ENCODE assay signal across 31 cellular contexts in the genomic region with DNA sequence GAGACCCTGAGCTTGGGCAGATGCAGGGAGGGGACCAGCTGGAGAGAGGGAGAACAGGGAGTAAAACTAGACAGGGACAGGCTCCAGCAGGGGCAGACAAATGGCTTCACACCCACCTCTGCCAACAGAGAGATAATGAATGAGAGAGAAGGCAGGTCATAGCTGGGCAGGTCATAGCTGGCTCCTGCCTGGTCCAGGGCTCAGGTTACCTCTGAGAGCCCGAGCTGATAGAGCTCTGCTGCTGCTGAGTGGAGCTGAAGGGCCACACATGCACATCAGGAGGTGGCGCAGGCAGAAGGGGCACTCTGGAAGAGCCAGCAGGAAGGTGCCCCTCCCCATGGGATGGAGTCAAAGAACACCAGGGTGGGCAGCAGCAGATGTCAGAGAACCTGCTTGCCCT.
"Had no signal": no experiment of that assay in that cellular context is flagged by ENCODE, and none has a peak within 500 bp of the region (broad histone marks: within the 10 kb centered on the region; RNA-seq: fewer than 3 reads in every experiment).

No MANE protein-coding gene starts in this region.

- ATAC-seq: activated CD8-positive, alpha-beta memory T cell treated with anti-CD3 and anti-CD28 coated beads, Interleukin-2, amount 10 ng/mL, durations not matched to agents 7 days and 5 days; activated naive CD8-positive, alpha-beta T cell treated with anti-CD3 and anti-CD28 coated beads, Interleukin-2, amount 50 U/mL, for 24 hours; K562; Panc1; SK-N-SH treated with all-trans-retinoic acid at 6 μM for 48 hours had no signal

- DNase-seq: activated CD4-positive, alpha-beta memory T cell treated with anti-CD3 and anti-CD28 coated beads, Interleukin-2, amount 10 ng/mL, durations not matched to agents 7 days and 5 days; activated CD4-positive, alpha-beta T cell treated with anti-CD3 and anti-CD28 coated beads for 1 hour; activated CD4-positive, alpha-beta T cell treated with anti-CD3 and anti-CD28 coated beads for 48 hours; activated CD4-positive, CD25-positive, alpha-beta regulatory T cell; activated CD8-positive, alpha-beta memory T cell treated with anti-CD3 and anti-CD28 coated beads for 24 hours; activated CD8-positive, alpha-beta memory T cell treated with anti-CD3 and anti-CD28 coated beads, Interleukin-2, amount 10 ng/mL, durations not matched to agents 7 days and 5 days; activated CD8-positive, alpha-beta memory T cell treated with anti-CD3 and anti-CD28 coated beads, Interleukin-2, amount 50 U/mL, for 48 hours; activated effector memory CD4-positive, alpha-beta T cell treated with Interleukin-2 at 50 U/mL for 16 hours; activated naive CD4-positive, alpha-beta T cell treated with anti-CD3 and anti-CD28 coated beads, Interleukin-2, amount 10 ng/mL, durations not matched to agents 7 days and 5 days; activated naive CD8-positive, alpha-beta T cell treated with anti-CD3 and anti-CD28 coated beads, Interleukin-2, amount 50 U/mL, for 24 hours; activated T-cell treated with anti-CD3 and anti-CD28 coated beads, Interleukin-2, amount 50 U/mL, for 48 hours; anterior cingulate cortex; central memory CD4-positive, alpha-beta T cell; IMR-90; NCI-H1092 treated with DMSO at 0.1 percent for 48 hours; NCI-H1436; NCI-H1694; NCI-H1930; NCI-H2171 treated with DMSO at 0.1 percent for 48 hours; NCI-H2227 treated with DMSO at 0.1 percent for 48 hours; NCI-H446; NCI-H510A treated with DMSO at 0.1 percent for 48 hours; NCI-H526 treated with DMSO at 0.1 percent for 48 hours; NCI-H774; SIG-M5; T-helper 1 cell; T1000; WERI-Rb-1 had no signal
